6 cellular contexts compared by ENCODE assay signal in the genomic region with DNA sequence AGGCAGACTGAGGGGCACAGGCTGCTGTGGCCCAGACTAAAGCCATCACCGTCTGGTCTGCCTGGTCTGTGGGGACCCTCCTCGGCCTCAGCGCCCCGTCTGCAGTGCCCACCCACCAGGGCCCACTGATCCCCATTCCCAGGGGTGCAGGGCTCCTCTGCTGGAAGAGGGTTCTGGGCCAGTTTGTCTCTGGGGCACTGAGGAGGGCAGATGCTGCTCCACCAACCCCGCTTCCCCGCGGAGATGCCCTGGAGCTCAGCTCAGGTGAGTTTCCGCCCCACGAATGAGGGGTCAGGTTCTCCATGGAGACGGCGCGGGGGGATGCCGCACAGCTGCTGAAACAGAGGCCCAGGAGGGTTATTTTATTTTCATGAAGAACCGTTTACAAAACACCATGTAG.
DNase-seq lines count a peak whose midpoint lies in the region; ATAC-seq and TF ChIP-seq lines count a peak whose summit lies in the region.
"Not testable (repeated sequence)": the region's sequence is repeated elsewhere in the genome, so short reads cannot be mapped to it uniquely, and the experiment has no call there.

No MANE protein-coding gene starts in this region.

- not testable (repeated sequence) for H2BK15ac ChIP-seq in H9 (ENCODE audit: low read depth, low read length)

- not testable (repeated sequence) for H3K14ac ChIP-seq in H9 (ENCODE audit: insufficient read depth, low read length)

- not testable (repeated sequence) for H3K4me3 Mint-ChIP-seq in H9; osteocyte (ENCODE audit: unreplicated experiment); stimulated activated effector memory CD8-positive, alpha-beta T cell treated with anti-CD3 and anti-CD28 coated beads, Interleukin-12 subunit alpha, Interleukin-12 subunit beta, amount 100 ng/mL, for 72 hours

- H3K18ac ChIP-seq in H9 (ENCODE audit: insufficient read length, low read depth, low read length) = not testable (repeated sequence)

- not testable (repeated sequence) for H3K27ac ChIP-seq in H9 (ENCODE audit: insufficient read length, low read depth, low read length); testis

- not testable (repeated sequence) for H3K79me2 ChIP-seq in H9 (ENCODE audit: insufficient read depth, low read length)

- not testable (repeated sequence) for H2AFZ ChIP-seq in H9 (ENCODE audit: low read length)

- H3K4me2 ChIP-seq in H9 (ENCODE audit: insufficient read depth, insufficient read length, low read length) = not testable (repeated sequence)

- not testable (repeated sequence) for H4K20me1 ChIP-seq in H9 (ENCODE audit: control insufficient read depth, insufficient read depth, insufficient read length)

- not testable (repeated sequence) for H2BK120ac ChIP-seq in H9 (ENCODE audit: low read depth, low read length, poor library complexity, severe bottlenecking)

- TF ChIP-seq POLR2A in testis (IDR thresholded peaks at IDR 0.05) = not testable (repeated sequence)

- not testable (repeated sequence) for H3K23ac ChIP-seq in H9 (ENCODE audit: insufficient read length, low read depth, low read length)

- not testable (repeated sequence) for H3K36me3 ChIP-seq in testis (ENCODE audit: low read depth, missing control alignments)

- H3K56ac ChIP-seq in H9 (ENCODE audit: insufficient read length, low read depth, low read length) = not testable (repeated sequence)

- H3K27ac Mint-ChIP-seq in H9; osteocyte (ENCODE audit: unreplicated experiment); stimulated activated effector memory CD8-positive, alpha-beta T cell treated with anti-CD3 and anti-CD28 coated beads, Interleukin-12 subunit alpha, Interleukin-12 subunit beta, amount 100 ng/mL, for 72 hours: not testable (repeated sequence)

- DNase-seq in H9 = peak; percentile 24
- peak; percentile 36 for DNase-seq in ecto neural progenitor cell (ENCODE audit: low spot score)
- DNase-seq in islet precursor cell = peak; percentile 37
- DNase-seq in osteocyte (ENCODE audit: extremely low spot score, unreplicated experiment) = peak; percentile 63
- DNase-seq in stimulated activated effector memory CD8-positive, alpha-beta T cell treated with anti-CD3 and anti-CD28 coated beads, Interleukin-12 subunit alpha, Interleukin-12 subunit beta, amount 100 ng/mL, for 72 hours (ENCODE audit: low spot score in 2 of 2) = peak in 1 of 2 donors; percentile 15
- peak; percentile 4 for DNase-seq in testis

- H2BK12ac ChIP-seq in H9 (ENCODE audit: insufficient read length, low read depth, low read length) = not testable (repeated sequence)

- intact Hi-C loops in testis (cut with DNase I; ENCODE audit: low total_unique reads) = not testable (repeated sequence)

- not testable (repeated sequence) for H2AK5ac ChIP-seq in H9 (ENCODE audit: insufficient read length, low read length)

- H3K27me3 ChIP-seq in H9 (ENCODE audit: insufficient read depth, low read length); testis: not testable (repeated sequence)

- not testable (repeated sequence) for H3K23me2 ChIP-seq in H9 (ENCODE audit: insufficient read length, low read depth, low read length, poor library complexity, severe bottlenecking)

- H2BK5ac ChIP-seq in H9 (ENCODE audit: insufficient read length, low read length) = not testable (repeated sequence)

- not testable (repeated sequence) for H2BK20ac ChIP-seq in H9 (ENCODE audit: low read depth, low read length, poor library complexity, severe bottlenecking)

- H3T11ph ChIP-seq in H9 (ENCODE audit: low read length) = not testable (repeated sequence)

- TF ChIP-seq CTCF in H9 (conservative IDR thresholded peaks at IDR 0.05); osteocyte (IDR thresholded peaks at IDR 0.05); testis (IDR thresholded peaks at IDR 0.05): not testable (repeated sequence)

- not testable (repeated sequence) for H4K91ac ChIP-seq in H9 (ENCODE audit: insufficient read length, low read depth, low read length)

- not testable (repeated sequence) for H3K36me3 Mint-ChIP-seq in H9 (ENCODE audit: insufficient read depth in 1 of 3, low read depth in 3 of 3); osteocyte (ENCODE audit: unreplicated experiment); stimulated activated effector memory CD8-positive, alpha-beta T cell treated with anti-CD3 and anti-CD28 coated beads, Interleukin-12 subunit alpha, Interleukin-12 subunit beta, amount 100 ng/mL, for 72 hours

- H3K4ac ChIP-seq in H9 (ENCODE audit: low read depth, low read length) = not testable (repeated sequence)

- WGBS in H9 (ENCODE audit: extremely low coverage, insufficient read length, low lambda C conversion rate) = no CpG with 5 or more reads among the region's 14 CpGs
- 80 to 88% methylated on average over 10 to 14 of the region's 14 CpGs for WGBS in testis, 2 donors

- not testable (repeated sequence) for H3K9ac ChIP-seq in H9 (ENCODE audit: extremely low read depth, insufficient read length, low read length)

- not testable (repeated sequence) for H3K79me1 ChIP-seq in H9 (ENCODE audit: insufficient read depth, low read depth, low read length, poor library complexity, severe bottlenecking)

- peak; percentile 5 for ATAC-seq in stimulated activated effector memory CD8-positive, alpha-beta T cell treated with anti-CD3 and anti-CD28 coated beads, Interleukin-12 subunit alpha, Interleukin-12 subunit beta, amount 100 ng/mL, for 72 hours

- H3K9me3 Mint-ChIP-seq in H9 (peaks cover 0 to 20% of the 10 kb centered on the region in 2 experiments; a peak in 4 of 5 replicates), osteocyte (ENCODE audit: unreplicated experiment) (peaks cover 23% of the 10 kb centered on the region)
- not testable (repeated sequence) for H3K9me3 Mint-ChIP-seq in stimulated activated effector memory CD8-positive, alpha-beta T cell treated with anti-CD3 and anti-CD28 coated beads, Interleukin-12 subunit alpha, Interleukin-12 subunit beta, amount 100 ng/mL, for 72 hours

- H4K8ac ChIP-seq in H9 (replicated peaks; ENCODE audit: insufficient read length, low read depth, low read length) = not testable (repeated sequence)

- not testable (repeated sequence) for H4K5ac ChIP-seq in H9 (ENCODE audit: insufficient read length, low read depth, low read length)

- H3K4me3 ChIP-seq in testis = not testable (repeated sequence)

- H3K27me3 Mint-ChIP-seq in H9 (ENCODE audit: low read depth); osteocyte (ENCODE audit: unreplicated experiment): not testable (repeated sequence)

- H3K4me1 ChIP-seq in H9 (ENCODE audit: insufficient read depth, low read length); testis: not testable (repeated sequence)

- not testable (repeated sequence) for H3K9me3 ChIP-seq in H9 (ENCODE audit: control insufficient read depth, low read depth, low read length); testis

- H3K4me1 Mint-ChIP-seq in H9 = peaks cover 7 to 19% of the 10 kb centered on the region in 2 experiments
- H3K4me1 Mint-ChIP-seq in osteocyte (ENCODE audit: unreplicated experiment); stimulated activated effector memory CD8-positive, alpha-beta T cell treated with anti-CD3 and anti-CD28 coated beads, Interleukin-12 subunit alpha, Interleukin-12 subunit beta, amount 100 ng/mL, for 72 hours: not testable (repeated sequence)
